In the genomic region with DNA sequence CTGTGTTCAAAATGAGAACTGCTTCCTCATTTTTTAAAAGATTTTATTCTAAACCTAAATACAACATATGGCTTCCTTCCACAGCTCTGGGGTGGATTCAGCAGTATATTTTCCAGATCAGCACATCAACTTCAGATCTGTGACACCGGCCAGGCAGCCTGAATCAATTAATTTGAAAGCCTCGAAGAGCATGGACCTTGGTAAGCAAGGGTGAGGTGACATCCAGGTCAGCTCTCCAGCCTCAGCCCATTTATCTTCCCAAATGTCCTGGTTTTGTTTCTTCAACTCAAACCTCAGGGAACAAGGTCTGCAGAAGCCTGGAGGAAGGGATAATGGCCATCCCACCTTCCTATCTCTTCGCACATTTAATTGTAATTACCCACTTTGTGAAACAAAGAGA, we compare ENCODE assay signal across 27 cellular contexts.
"Had no signal": no experiment of that assay in that cellular context is flagged by ENCODE, and none has a peak within 500 bp of the region (broad histone marks: within the 10 kb centered on the region; RNA-seq: fewer than 3 reads in every experiment).

No MANE protein-coding gene starts in this region.

- H3K9me3 ChIP-seq: neutrophil, pancreas, prostate gland, right atrium auricular region, right lobe of liver, sigmoid colon, stomach, thoracic aorta, thyroid gland, tibial nerve, upper lobe of left lung, vagina had no signal

- H3K4me3 ChIP-seq: pancreas, prostate gland, right atrium auricular region, right lobe of liver, sigmoid colon, stomach, thoracic aorta, thyroid gland, tibial nerve, upper lobe of left lung, vagina had no signal

- H3K27me3 ChIP-seq: neutrophil, pancreas, right atrium auricular region, right lobe of liver, sigmoid colon, stomach, thyroid gland, tibial nerve, upper lobe of left lung, vagina had no signal

- H3K4me1 ChIP-seq: pancreas, prostate gland, right lobe of liver, thyroid gland, upper lobe of left lung had no signal

- H3K27ac ChIP-seq: neutrophil, pancreas, prostate gland, right atrium auricular region, right lobe of liver, sigmoid colon, stomach, thoracic aorta, thyroid gland, tibial nerve, upper lobe of left lung, vagina had no signal

- H3K4me3 Mint-ChIP-seq: naive thymus-derived CD4-positive, alpha-beta T cell; natural killer cell; nephron; neural crest cell; stimulated activated effector memory CD8-positive, alpha-beta T cell treated with anti-CD3 and anti-CD28 coated beads, Interleukin-12 subunit alpha, Interleukin-12 subunit beta, amount 100 ng/mL, for 72 hours; stimulated activated naive B cell treated with anti-CD40 and anti-IgM and Interleukin-4, amounts not matched to agents 10 μg/mL and 1 μg/mL and 100 μg/mL, for 72 hours; stimulated activated naive CD8-positive, alpha-beta T cell treated with anti-CD3 and anti-CD28 coated beads, Interleukin-15, Interleukin-2, amounts not matched to agents 100 ng/mL and 50 ng/mL, for 24 hours had no signal

- H3K27ac Mint-ChIP-seq: natural killer cell; stimulated activated effector memory CD8-positive, alpha-beta T cell treated with anti-CD3 and anti-CD28 coated beads, Interleukin-12 subunit alpha, Interleukin-12 subunit beta, amount 100 ng/mL, for 72 hours; stimulated activated naive B cell treated with anti-CD40 and anti-IgM and Interleukin-4, amounts not matched to agents 10 μg/mL and 1 μg/mL and 100 μg/mL, for 72 hours; stimulated activated naive CD8-positive, alpha-beta T cell treated with anti-CD3 and anti-CD28 coated beads, Interleukin-15, Interleukin-2, amounts not matched to agents 100 ng/mL and 50 ng/mL, for 24 hours had no signal

- H3K36me3 Mint-ChIP-seq: naive thymus-derived CD4-positive, alpha-beta T cell; natural killer cell; stimulated activated effector memory CD8-positive, alpha-beta T cell treated with anti-CD3 and anti-CD28 coated beads, Interleukin-12 subunit alpha, Interleukin-12 subunit beta, amount 100 ng/mL, for 72 hours; stimulated activated naive B cell treated with anti-CD40 and anti-IgM and Interleukin-4, amounts not matched to agents 10 μg/mL and 1 μg/mL and 100 μg/mL, for 72 hours had no signal

- H3K9me3 Mint-ChIP-seq: naive thymus-derived CD4-positive, alpha-beta T cell; natural killer cell; nephron; neural crest cell; stimulated activated effector memory CD8-positive, alpha-beta T cell treated with anti-CD3 and anti-CD28 coated beads, Interleukin-12 subunit alpha, Interleukin-12 subunit beta, amount 100 ng/mL, for 72 hours; stimulated activated naive B cell treated with anti-CD40 and anti-IgM and Interleukin-4, amounts not matched to agents 10 μg/mL and 1 μg/mL and 100 μg/mL, for 72 hours; stimulated activated naive CD8-positive, alpha-beta T cell treated with anti-CD3 and anti-CD28 coated beads, Interleukin-15, Interleukin-2, amounts not matched to agents 100 ng/mL and 50 ng/mL, for 24 hours had no signal

- DNase-seq: naive thymus-derived CD4-positive, alpha-beta T cell; natural killer cell; nucleus accumbens; pancreas; retina; right lobe of liver; sigmoid colon; small intestine; stimulated activated CD4-positive, alpha-beta T cell treated with anti-CD3 and anti-CD28 coated beads, Interleukin-1b, Interleukin-23, amount 100 ng/mL, for 48 hours; stimulated activated CD4-positive, alpha-beta T cell treated with anti-CD3 and anti-CD28 coated beads, Interleukin-2, amount 100 ng/mL, for 48 hours; stimulated activated CD4-positive, alpha-beta T cell treated with anti-CD3 and anti-CD28 coated beads, Interleukin-4, amount 100 ng/mL, for 24 hours; stimulated activated naive B cell treated with anti-CD40 and anti-IgM and Interleukin-4, amounts not matched to agents 10 μg/mL and 1 μg/mL and 100 μg/mL, for 72 hours; stimulated activated naive CD4-positive, alpha-beta T cell treated with Interleukin-2 at 50 U/mL for 16 hours; stomach; thyroid gland; trophoblast cell; upper lobe of left lung had no signal

- H3K4me1 Mint-ChIP-seq: natural killer cell; stimulated activated effector memory CD8-positive, alpha-beta T cell treated with anti-CD3 and anti-CD28 coated beads, Interleukin-12 subunit alpha, Interleukin-12 subunit beta, amount 100 ng/mL, for 72 hours had no signal

- ATAC-seq: naive thymus-derived CD4-positive, alpha-beta T cell; natural killer cell; pancreas; right lobe of liver; stimulated activated effector memory CD8-positive, alpha-beta T cell treated with anti-CD3 and anti-CD28 coated beads, Interleukin-12 subunit alpha, Interleukin-12 subunit beta, amount 100 ng/mL, for 72 hours had no signal

- H3K36me3 ChIP-seq: neutrophil, prostate gland, right atrium auricular region, right lobe of liver, thoracic aorta, thyroid gland, upper lobe of left lung, vagina had no signal

- H3K27me3 Mint-ChIP-seq: stimulated activated naive B cell treated with anti-CD40 and anti-IgM and Interleukin-4, amounts not matched to agents 10 μg/mL and 1 μg/mL and 100 μg/mL, for 72 hours; stimulated activated naive CD8-positive, alpha-beta T cell treated with anti-CD3 and anti-CD28 coated beads, Interleukin-15, Interleukin-2, amounts not matched to agents 100 ng/mL and 50 ng/mL, for 24 hours had no signal
